In the genomic region with DNA sequence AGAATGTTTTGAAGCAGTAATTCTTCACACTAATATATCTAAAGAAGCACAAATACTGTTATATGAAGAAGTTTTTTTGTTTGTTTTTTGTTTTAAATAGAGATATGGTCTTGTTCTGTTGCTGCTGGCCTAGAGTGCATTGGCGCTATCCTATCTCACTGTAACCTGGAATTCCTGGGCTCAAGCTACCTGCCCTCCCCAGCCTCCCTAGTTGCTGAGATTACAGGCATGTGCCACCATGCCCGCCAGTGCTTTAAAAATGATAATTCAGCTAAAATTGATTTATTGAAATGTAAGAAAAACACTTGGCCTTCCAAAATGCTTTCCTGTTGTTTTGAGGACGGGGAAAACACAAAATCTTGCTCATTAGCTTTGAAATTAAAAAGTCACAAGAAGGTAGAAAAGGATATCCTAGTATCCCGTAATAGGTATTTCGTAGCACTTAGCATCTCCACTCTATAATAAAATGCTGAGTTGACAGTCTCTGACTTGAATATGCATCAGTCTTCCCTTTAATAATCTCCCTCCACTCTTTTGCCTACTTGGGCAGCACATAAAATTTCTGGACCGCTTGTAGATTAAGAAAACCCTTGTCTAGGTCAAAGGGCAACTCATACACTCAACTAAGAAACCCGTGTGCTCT, we compare ENCODE assay signal across 8 cellular contexts. TPM values are rescaled to one million over a fixed set of nuclear protein-coding genes. Genes with fewer than 3 reads are reported as not detected.
DNase-seq lines count a peak whose midpoint lies in the region; ATAC-seq and TF ChIP-seq lines count a peak whose summit lies in the region.

No MANE protein-coding gene starts in this region.

- H3K4me1 ChIP-seq in KMS-11 (ENCODE audit: low read depth, poor library complexity, severe bottlenecking), result peaks cover 27% of the 10 kb centered on the region

- peak overlapping the region; percentile 73 for H3K27ac Mint-ChIP-seq in chondrocyte (ENCODE audit: unreplicated experiment)
- H3K27ac Mint-ChIP-seq in naive thymus-derived CD8-positive, alpha-beta T cell, result peak overlapping the region; percentile 78 to 100 (median 92)

- H3K4me3 Mint-ChIP-seq in chondrocyte (ENCODE audit: unreplicated experiment), result peak overlapping the region; percentile 82
- peak overlapping the region; percentile 87 to 97 (median 92) for H3K4me3 Mint-ChIP-seq in naive thymus-derived CD8-positive, alpha-beta T cell

- H3K27ac ChIP-seq in KMS-11, result no peak overlapping the region; the same call in 1 of the 2 replicates

- TF ChIP-seq CTCF in AG10803 (conservative IDR thresholded peaks at IDR 0.05; ENCODE audit: low read length), result no peak
- TF ChIP-seq CTCF in KMS-11 (conservative IDR thresholded peaks at IDR 0.05; ENCODE audit: low read depth, low read length), result no peak
- TF ChIP-seq CTCF in chondrocyte (IDR thresholded peaks at IDR 0.05), result no peak
- no peak for TF ChIP-seq CTCF in omental fat pad (IDR thresholded peaks at IDR 0.05)

- H3K9me3 Mint-ChIP-seq in chondrocyte (ENCODE audit: low read depth), result no peaks in the 10 kb centered on the region
- H3K9me3 Mint-ChIP-seq in naive thymus-derived CD8-positive, alpha-beta T cell, result no peaks in the 10 kb centered on the region

- no peaks in the 10 kb centered on the region for H3K27me3 ChIP-seq in KMS-11 (ENCODE audit: insufficient read depth, low read depth)

- peak overlapping the region; percentile 98; the same call in 1 of the 2 replicates for H3K9ac ChIP-seq in KMS-11

- H3K36me3 ChIP-seq in KMS-11 (ENCODE audit: insufficient read depth), result no peaks in the 10 kb centered on the region

- H3K4me2 ChIP-seq in KMS-11, result peak overlapping the region; percentile 79

- POLR2A ChIA-PET in naive thymus-derived CD8-positive, alpha-beta T cell (lab: Charles Lee), result interaction anchor here (1.1 to 2.8 kb wide), 4 partner anchors 10 to 98 kb away, joined by 3 to 25 read pairs (median 12); a partner anchor contains a TSS

- H3K4me3 ChIP-seq in AG10803 (ENCODE audit: low read length) (peak overlapping the region; percentile 85), KMS-11 (IDR thresholded peaks at IDR 0.05; ENCODE audit: insufficient read depth, low read depth, low read length) (peak overlapping the region; percentile 89)

- H3K36me3 Mint-ChIP-seq in chondrocyte (ENCODE audit: low read depth), result peaks cover 2% of the 10 kb centered on the region
- H3K36me3 Mint-ChIP-seq in naive thymus-derived CD8-positive, alpha-beta T cell, result peaks cover 0 to 20% (median 7%) of the 10 kb centered on the region in 3 donors

- H3K27me3 Mint-ChIP-seq in chondrocyte (ENCODE audit: low read depth), result peaks cover 7% of the 10 kb centered on the region
- peaks cover 0 to 9% (median 0%) of the 10 kb centered on the region in 5 donors for H3K27me3 Mint-ChIP-seq in naive thymus-derived CD8-positive, alpha-beta T cell

- H2AFZ ChIP-seq in KMS-11 (ENCODE audit: low read depth), result peak overlapping the region; percentile 94; the same call in 1 of the 2 replicates

- H3K4me1 Mint-ChIP-seq in chondrocyte (ENCODE audit: low read depth), result peaks cover 36% of the 10 kb centered on the region
- peaks cover 29 to 55% (median 52%) of the 10 kb centered on the region in 4 donors for H3K4me1 Mint-ChIP-seq in naive thymus-derived CD8-positive, alpha-beta T cell

- no peak for ATAC-seq in naive thymus-derived CD8-positive, alpha-beta T cell
- no peak for ATAC-seq in omental fat pad (ENCODE audit: low FRiP score)

- no peaks in the 10 kb centered on the region for H4K20me1 ChIP-seq in KMS-11 (ENCODE audit: insufficient read depth)

- DNase-seq in AG10803 (ENCODE audit: low read depth) (no peak), chondrocyte (ENCODE audit: low spot score) (no peak), DMS79 (lab: John Stamatoyannopoulos, UW) (no peak), omental fat pad (ENCODE audit: low spot score) (no peak), SIG-M5 treated with dmso at 0.1 percent for 504 hours (lab: John Stamatoyannopoulos, UW; ENCODE audit: unreplicated experiment) (no peak), pons (ENCODE audit: low spot score) (no peak)
- DNase-seq in naive thymus-derived CD8-positive, alpha-beta T cell, result no peak

- H3K79me2 ChIP-seq in KMS-11 (ENCODE audit: insufficient read depth, low read depth), result peaks cover 35% of the 10 kb centered on the region

RNA-seq across cellular contexts. Expression of a gene that starts 1.4 kb away (rescaled TPM):
- total RNA-seq in chondrocyte, result 5.6 to 6.5 TPM (median 6.3 TPM) in 3 replicates
- total RNA-seq in naive thymus-derived CD8-positive, alpha-beta T cell, result 10 to 100 TPM; 18.0 to 19.9 TPM
- polyA plus RNA-seq in naive thymus-derived CD8-positive, alpha-beta T cell, result 10 to 100 TPM; 10.1 to 14.8 (median 14.7) TPM
- total RNA-seq in omental fat pad, result 10 to 100 TPM in 2 of 4 donors, 1 to 10 TPM in 2; 7.0 to 17.2 (median 10.9) TPM
